8 cellular contexts compared by ENCODE assay signal in the genomic region with DNA sequence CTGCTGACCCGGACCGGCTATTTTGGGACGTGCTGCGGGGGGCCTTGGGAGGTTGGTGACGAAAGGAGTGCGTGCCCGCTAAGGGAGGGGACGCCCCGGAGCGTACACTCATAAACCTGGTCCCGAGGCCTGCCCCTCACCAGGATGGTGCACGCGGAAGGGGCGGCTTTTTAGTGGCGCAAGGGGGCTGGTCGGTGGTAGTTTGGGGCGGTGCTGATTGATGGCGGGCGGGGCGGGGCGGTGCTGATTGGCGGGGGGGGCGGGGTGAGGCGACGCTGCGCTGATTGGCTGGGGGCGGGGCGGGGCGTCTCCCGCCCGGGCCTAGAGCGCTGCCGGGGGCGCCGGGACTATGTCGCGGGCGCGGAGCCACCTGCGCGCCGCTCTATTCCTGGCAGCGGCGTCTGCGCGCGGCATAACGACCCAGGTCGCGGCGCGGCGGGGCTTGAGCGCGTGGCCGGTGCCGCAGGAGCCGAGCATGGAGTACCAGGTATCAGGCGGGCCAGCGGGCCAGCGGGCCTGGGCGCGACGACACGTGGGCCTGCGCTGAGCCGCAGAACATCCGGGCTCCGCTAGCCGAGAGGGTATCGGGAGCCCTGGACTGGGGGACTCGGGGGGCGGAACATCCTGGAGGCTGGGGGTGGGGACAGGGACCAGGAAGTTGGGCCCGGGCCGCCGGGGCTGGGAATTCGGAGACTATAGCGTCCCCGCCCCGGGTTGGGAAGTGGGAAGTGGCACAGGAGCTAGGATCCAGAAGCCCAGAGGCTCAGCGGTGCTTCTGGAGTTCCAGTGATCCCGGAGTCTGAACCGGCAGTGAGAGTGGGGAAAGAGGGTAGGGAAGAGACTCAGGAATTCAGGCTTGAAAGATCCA. TPM values are rescaled to one million over a fixed set of nuclear protein-coding genes. Genes with fewer than 3 reads are reported as not detected.
DNase-seq lines count a peak whose midpoint lies in the region; TF ChIP-seq lines count a peak whose summit lies in the region.

A gene with protein sequence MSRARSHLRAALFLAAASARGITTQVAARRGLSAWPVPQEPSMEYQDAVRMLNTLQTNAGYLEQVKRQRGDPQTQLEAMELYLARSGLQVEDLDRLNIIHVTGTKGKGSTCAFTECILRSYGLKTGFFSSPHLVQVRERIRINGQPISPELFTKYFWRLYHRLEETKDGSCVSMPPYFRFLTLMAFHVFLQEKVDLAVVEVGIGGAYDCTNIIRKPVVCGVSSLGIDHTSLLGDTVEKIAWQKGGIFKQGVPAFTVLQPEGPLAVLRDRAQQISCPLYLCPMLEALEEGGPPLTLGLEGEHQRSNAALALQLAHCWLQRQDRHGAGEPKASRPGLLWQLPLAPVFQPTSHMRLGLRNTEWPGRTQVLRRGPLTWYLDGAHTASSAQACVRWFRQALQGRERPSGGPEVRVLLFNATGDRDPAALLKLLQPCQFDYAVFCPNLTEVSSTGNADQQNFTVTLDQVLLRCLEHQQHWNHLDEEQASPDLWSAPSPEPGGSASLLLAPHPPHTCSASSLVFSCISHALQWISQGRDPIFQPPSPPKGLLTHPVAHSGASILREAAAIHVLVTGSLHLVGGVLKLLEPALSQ (plus strand): TSS at position 307 of the 868 bp plus-strand sequence. CDS start 43 bp downstream, at position 350.

- no peaks in the 10 kb centered on the region for H3K9me2 ChIP-seq in GM23248 (ENCODE audit: insufficient read depth)

- H3K4me1 ChIP-seq in GM23248 (ENCODE audit: insufficient read depth) (peaks cover 16% of the 10 kb centered on the region), stomach smooth muscle (ENCODE audit: control insufficient read depth, insufficient read depth, low read length) (peaks cover 34% of the 10 kb centered on the region)

- H3K27ac Mint-ChIP-seq in neural crest cell (ENCODE audit: unreplicated experiment) = peak within 1 kb of the TSS; percentile 98

- peak within 1 kb of the TSS; percentile 85 for H2AFZ ChIP-seq in GM23248

- H3K79me2 ChIP-seq in GM23248 (ENCODE audit: insufficient read depth) = peaks cover 34% of the 10 kb centered on the region

- H3K27me3 ChIP-seq in GM23248 (replicated peaks; ENCODE audit: insufficient read depth) (no peaks in the 10 kb centered on the region), stomach smooth muscle (ENCODE audit: control insufficient read depth in 1 of 2, insufficient read depth in 2 of 2, low read length in 2 of 2) (no peaks in the 10 kb centered on the region)

- peak within 1 kb of the TSS; percentile 93 for H3K4me2 ChIP-seq in GM23248 (ENCODE audit: unreplicated experiment)

- H3K27ac ChIP-seq in GM23248 = peak within 1 kb of the TSS; percentile 92
- peak within 1 kb of the TSS; percentile 81 for H3K27ac ChIP-seq in stomach smooth muscle (ENCODE audit: low read length)

- peaks cover 5% of the 10 kb centered on the region for H3K36me3 Mint-ChIP-seq in neural crest cell (ENCODE audit: low read depth)

- peaks cover 12% of the 10 kb centered on the region for H3K4me1 Mint-ChIP-seq in neural crest cell

- peaks cover 15% of the 10 kb centered on the region for H3F3A ChIP-seq in GM23248 (ENCODE audit: insufficient read depth)

- peak within 1 kb of the TSS; percentile 91 for H3K4me3 ChIP-seq in GM23248
- H3K4me3 ChIP-seq in fibroblast of villous mesenchyme (ENCODE audit: low read depth, low read length) = peak within 1 kb of the TSS; percentile 66
- peak within 1 kb of the TSS; percentile 69 to 86 for H3K4me3 ChIP-seq in stomach smooth muscle (ENCODE audit: low read length in 2 of 2)

- in situ Hi-C loops in GM23248 (cut with MboI) = no loop called here

- H3K9ac ChIP-seq in GM23248 (peak within 1 kb of the TSS; percentile 98), stomach smooth muscle (ENCODE audit: low read length in 2 of 2) (peak within 1 kb of the TSS; percentile 75 to 94)

- no peaks in the 10 kb centered on the region for H3K9me3 Mint-ChIP-seq in neural crest cell

- H3K9me3 ChIP-seq in GM23248 (ENCODE audit: low read depth) (no peaks in the 10 kb centered on the region), stomach smooth muscle (ENCODE audit: control insufficient read depth in 2 of 2, low read length in 2 of 2) (no peaks in the 10 kb centered on the region)

- no peaks in the 10 kb centered on the region for H3K27me3 Mint-ChIP-seq in neural crest cell (ENCODE audit: low read depth)

- peak; percentile 93 for DNase-seq in EL
- peak; percentile 92 for DNase-seq in GM23248
- peak; percentile 89 for DNase-seq in LHCN-M2 (ENCODE audit: low read depth)
- peak; percentile 64 for DNase-seq in SHP77 treated with DMSO at 0.1 percent for 48 hours (lab: John Stamatoyannopoulos, UW)
- peak; percentile 76 for DNase-seq in activated gamma-delta T cell (lab: John Stamatoyannopoulos, UW)
- DNase-seq in fibroblast of villous mesenchyme (ENCODE audit: low read depth) = peak; percentile 91
- peak; percentile 61 for DNase-seq in neural crest cell (ENCODE audit: low read depth, low spot score)

- peak within 1 kb of the TSS; percentile 99 for H3K4me3 Mint-ChIP-seq in neural crest cell

- no peaks in the 10 kb centered on the region for H3K36me3 ChIP-seq in GM23248 (ENCODE audit: low read depth)
- H3K36me3 ChIP-seq in stomach smooth muscle (ENCODE audit: control insufficient read depth in 2 of 2, insufficient read depth in 2 of 2, low read length in 2 of 2) = peaks cover 9 to 13% of the 10 kb centered on the region in 2 donors

- 1 to 2% methylated on average over 63 to 82 of the region's 83 CpGs for WGBS in GM23248 (ENCODE audit: low coverage in 1 of 2, low lambda C conversion rate in 2 of 2, missing lambda C conversion rate in 2 of 2), 2 experiments

- H4K20me1 ChIP-seq in GM23248 (ENCODE audit: insufficient read depth) = no peaks in the 10 kb centered on the region

- TF ChIP-seq CTCF in fibroblast of villous mesenchyme (IDR thresholded peaks at IDR 0.05; ENCODE audit: insufficient read depth, low read depth, low read length) (no peak), neural crest cell (conservative IDR thresholded peaks at IDR 0.05) (no peak)

RNA-seq across cellular contexts. Expression of the gene that starts here (rescaled TPM):
- total RNA-seq in GM23248 (2014; rRNA removed; shearing (Covaris generic)) = 67.7 and 80.4 TPM in 2 replicates
- 60.2 and 71.4 TPM in 2 replicates for polyA plus RNA-seq in GM23248 (2016; fragmentation: Nextera tagmentation; extraction: Ambion mirVana)
- total RNA-seq in LHCN-M2 (2014; rRNA removed) = 94.1 and 104 TPM in 2 replicates
- 78.6 TPM for polyA plus RNA-seq in LHCN-M2 (2012)
- total RNA-seq in fibroblast of villous mesenchyme = 77.7 and 93.7 TPM in 2 replicates
- 64.6 and 69.9 TPM in 2 replicates for total RNA-seq in neural crest cell

Comparison
In these comparisons a context has a peak if more than half of its experiments do, and no peak if none do; other contexts are left out.
1. Peak in every context shown above with its lines: DNase-seq, H3K4me3 ChIP-seq and H3K27ac ChIP-seq.